ENCODE assay signal across 11 cellular contexts in the genomic region with DNA sequence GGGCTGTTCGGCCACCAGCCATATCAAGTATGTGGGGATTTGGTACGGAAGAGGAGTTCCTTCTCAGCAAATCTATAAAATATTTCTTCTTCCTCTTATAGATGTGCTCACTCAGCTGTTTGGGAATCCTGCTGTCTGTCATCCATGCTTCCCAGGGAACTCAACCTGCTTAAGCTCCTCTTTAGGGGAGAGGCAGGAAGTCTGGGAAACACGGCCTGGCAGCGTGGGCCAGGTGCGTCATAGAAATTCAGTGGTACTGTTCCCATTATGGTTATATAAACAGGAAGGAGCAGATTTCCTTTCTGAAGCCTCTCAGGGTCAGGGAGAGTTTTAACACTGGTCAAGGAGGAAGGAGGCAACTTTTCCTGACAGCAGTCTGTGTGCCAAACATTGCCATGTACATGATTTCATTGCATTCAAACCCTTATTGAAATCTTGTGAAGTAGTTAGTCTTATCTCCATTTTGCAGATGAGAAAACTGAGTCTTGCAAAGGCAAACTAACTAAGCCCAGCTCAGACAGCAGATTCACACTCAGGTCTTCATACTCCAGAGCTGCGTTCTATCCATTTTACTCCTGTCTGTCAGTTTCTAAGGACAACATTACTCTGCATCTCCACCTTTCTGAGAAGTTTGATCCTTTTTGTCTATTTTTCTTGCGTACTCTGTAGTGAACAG. TPM values are rescaled to one million over a fixed set of nuclear protein-coding genes. Genes with fewer than 3 reads are reported as not detected.
A peak's percentile ranks its signal among the peaks of the same experiment; 100 is the strongest.
DNase-seq lines count a peak whose midpoint lies in the region; ATAC-seq and TF ChIP-seq lines count a peak whose summit lies in the region.
"Had no signal": no experiment of that assay in that cellular context is flagged by ENCODE, and none has a peak within 500 bp of the region (broad histone marks: within the 10 kb centered on the region; RNA-seq: fewer than 3 reads in every experiment).

No MANE protein-coding gene starts in this region.

- H3K4me3 Mint-ChIP-seq in osteocyte (ENCODE audit: unreplicated experiment) (peak overlapping the region; percentile 27), mesothelial cell of epicardium (no peak overlapping the region)
- H3K4me3 Mint-ChIP-seq: central memory CD8-positive, alpha-beta T cell had no signal

- no peak for TF ChIP-seq CTCF in RWPE1 (conservative IDR thresholded peaks at IDR 0.05; ENCODE audit: low read depth)
- TF ChIP-seq CTCF in osteocyte (IDR thresholded peaks at IDR 0.05): no peak
- TF ChIP-seq CTCF in lower leg skin (IDR thresholded peaks at IDR 0.05): no peak
- no peak for TF ChIP-seq CTCF in mesothelial cell of epicardium (IDR thresholded peaks at IDR 0.05; ENCODE audit: unreplicated experiment)

- no peaks in the 10 kb centered on the region for H3K9me3 Mint-ChIP-seq in osteocyte (ENCODE audit: unreplicated experiment)
- H3K9me3 Mint-ChIP-seq in mesothelial cell of epicardium: no peaks in the 10 kb centered on the region
- H3K9me3 Mint-ChIP-seq: central memory CD8-positive, alpha-beta T cell had no signal

- 63 to 69% methylated on average over 7 of the region's 7 CpGs for WGBS in lower leg skin, 2 donors

- H3K36me3 Mint-ChIP-seq in osteocyte (ENCODE audit: unreplicated experiment) (no peaks in the 10 kb centered on the region), mesothelial cell of epicardium (no peaks in the 10 kb centered on the region)

- no peak for ATAC-seq in HG02938 (IDR thresholded peaks at IDR 0.05; ENCODE audit: unreplicated experiment)

- H3K27ac ChIP-seq in RWPE1: peak overlapping the region; percentile 66; the same call in 1 of the 2 replicates

- intact Hi-C loops in lower leg skin (cut with DNase I; ENCODE audit: low total_unique reads): no loop called here

- no peaks in the 10 kb centered on the region for H3K27me3 Mint-ChIP-seq in osteocyte (ENCODE audit: unreplicated experiment)
- no peaks in the 10 kb centered on the region for H3K27me3 Mint-ChIP-seq in mesothelial cell of epicardium (ENCODE audit: low read depth)

- H3K4me3 ChIP-seq in lower leg skin (ENCODE audit: low read depth, poor library complexity, severe bottlenecking): no peak overlapping the region

- no peak for TF ChIP-seq POLR2A in lower leg skin (IDR thresholded peaks at IDR 0.05)

- CTCF ChIA-PET in RWPE1 (lab: Yijun Ruan, JAX): interaction anchor here (0.6 kb wide), 1 partner anchor 216 kb away, joined by 3 read pairs; no protein-coding TSS in a partner anchor

- peak overlapping the region; percentile 55 for H3K27ac Mint-ChIP-seq in osteocyte (ENCODE audit: unreplicated experiment)
- no peak overlapping the region for H3K27ac Mint-ChIP-seq in mesothelial cell of epicardium

- peak; percentile 91 for DNase-seq in Daoy (ENCODE audit: low read depth)
- peak; percentile 71 for DNase-seq in RWPE1 (ENCODE audit: low spot score)
- DNase-seq in fibroblast of gingiva (ENCODE audit: low read depth): peak; percentile 78
- no peak for DNase-seq in osteocyte (ENCODE audit: extremely low spot score, unreplicated experiment)
- no peak for DNase-seq in lower leg skin (ENCODE audit: low spot score in 2 of 2)
- DNase-seq in mesothelial cell of epicardium (ENCODE audit: low spot score in 2 of 2, unreplicated experiment in 2 of 2): no peak
- DNase-seq in NCI-H2196 treated with DMSO at 0.1 percent for 48 hours (lab: John Stamatoyannopoulos, UW; ENCODE audit: unreplicated experiment): no peak
- DNase-seq: stimulated activated naive CD4-positive, alpha-beta T cell; T-helper 9 cell had no signal

- peaks cover 31% of the 10 kb centered on the region for H3K4me1 Mint-ChIP-seq in osteocyte (ENCODE audit: unreplicated experiment)
- peaks cover 19% of the 10 kb centered on the region for H3K4me1 Mint-ChIP-seq in mesothelial cell of epicardium
- H3K4me1 Mint-ChIP-seq: central memory CD8-positive, alpha-beta T cell had no signal

- POLR2A ChIA-PET in RWPE1 (lab: Yijun Ruan, JAX; ENCODE audit: low non-redundant PET): no interaction called here

RNA-seq across cellular contexts. Expression of a gene that starts 35.4 kb away (rescaled TPM):
- total RNA-seq in Daoy (2014; rRNA removed; shearing (Covaris generic)): 14.9 and 16.2 TPM in 2 replicates
- 66.6 and 71.7 TPM in 2 replicates for total RNA-seq in osteocyte
- total RNA-seq in lower leg skin: 10 to 100 TPM; 45.3 to 72.0 (median 64.8) TPM
- 77.0 to 78.5 TPM (median 77.8 TPM) in 3 replicates for total RNA-seq in mesothelial cell of epicardium

Comparison
In these comparisons a context has a peak if more than half of its experiments do, and no peak if none do; other contexts are left out.
1. DNase-seq: peak in Daoy (single experiment), RWPE1 (single experiment) and fibroblast of gingiva (single experiment); none in osteocyte (single experiment), lower leg skin (0 of 2), mesothelial cell of epicardium (0 of 2) and NCI-H2196 treated with DMSO at 0.1 percent for 48 hours (single experiment).